ENCODE assay signal across 13 cellular contexts in genomic region chr10:79065853-79066252, GRCh38. TPM values are rescaled to one million over a fixed set of nuclear protein-coding genes. Genes with fewer than 3 reads are reported as not detected.
DNase-seq lines count a peak whose midpoint lies in the region; ATAC-seq and TF ChIP-seq lines count a peak whose summit lies in the region.
"Had no signal": no experiment of that assay in that cellular context is flagged by ENCODE, and none has a peak within 500 bp of the region (broad histone marks: within the 10 kb centered on the region; RNA-seq: fewer than 3 reads in every experiment).

No MANE protein-coding gene starts in this region.

- H3K4me3 Mint-ChIP-seq in activated naive CD4-positive, alpha-beta T cell treated with anti-CD3 and anti-CD28 coated beads, Interleukin-2, amount 10 ng/mL, durations not matched to agents 7 days and 5 days: peak overlapping the region; percentile 70
- H3K4me3 Mint-ChIP-seq in stimulated activated effector memory CD8-positive, alpha-beta T cell treated with anti-CD3 and anti-CD28 coated beads, Interleukin-12 subunit alpha, Interleukin-12 subunit beta, amount 100 ng/mL, for 72 hours: peak overlapping the region; percentile 75

- H3K27me3 Mint-ChIP-seq in activated naive CD4-positive, alpha-beta T cell treated with anti-CD3 and anti-CD28 coated beads, Interleukin-2, amount 10 ng/mL, durations not matched to agents 7 days and 5 days: peaks cover 39% of the 10 kb centered on the region

- peak overlapping the region; percentile 100 for H3K27ac ChIP-seq in RWPE1
- H3K27ac ChIP-seq: HL-60 had no signal

- CTCF ChIA-PET in activated naive CD4-positive, alpha-beta T cell treated with anti-CD3 and anti-CD28 coated beads, Interleukin-2, amount 10 ng/mL, durations not matched to agents 7 days and 5 days (lab: Charles Lee): interaction anchor here (0.6 to 4.1 kb wide), 6 partner anchors 11 to 130 kb away, joined by 3 to 12 read pairs (median 3); no protein-coding TSS in a partner anchor
- CTCF ChIA-PET in RWPE1 (lab: Yijun Ruan, JAX): interaction anchor here (0.7 to 6.1 kb wide), 5 partner anchors 97 to 981 kb away, joined by 3 to 42 read pairs (median 3); no protein-coding TSS in a partner anchor

- ATAC-seq in left colon (no peak), GM18873 (IDR thresholded peaks at IDR 0.05; ENCODE audit: low FRiP score, unreplicated experiment) (no peak), HG02610 (IDR thresholded peaks at IDR 0.05; ENCODE audit: unreplicated experiment) (no peak)
- no peak for ATAC-seq in stimulated activated effector memory CD8-positive, alpha-beta T cell treated with anti-CD3 and anti-CD28 coated beads, Interleukin-12 subunit alpha, Interleukin-12 subunit beta, amount 100 ng/mL, for 72 hours

- H3K9me3 Mint-ChIP-seq in activated naive CD4-positive, alpha-beta T cell treated with anti-CD3 and anti-CD28 coated beads, Interleukin-2, amount 10 ng/mL, durations not matched to agents 7 days and 5 days: no peaks in the 10 kb centered on the region
- no peaks in the 10 kb centered on the region for H3K9me3 Mint-ChIP-seq in stimulated activated effector memory CD8-positive, alpha-beta T cell treated with anti-CD3 and anti-CD28 coated beads, Interleukin-12 subunit alpha, Interleukin-12 subunit beta, amount 100 ng/mL, for 72 hours

- DNase-seq in activated naive CD4-positive, alpha-beta T cell treated with anti-CD3 and anti-CD28 coated beads, Interleukin-2, amount 10 ng/mL, durations not matched to agents 7 days and 5 days: no peak
- no peak for DNase-seq in activated naive CD4-positive, alpha-beta T cell (lab: John Stamatoyannopoulos, UW)
- no peak for DNase-seq in RWPE1 (ENCODE audit: low spot score)
- DNase-seq in left colon: peak; percentile 19 to 21
- no peak for DNase-seq in stimulated activated effector memory CD8-positive, alpha-beta T cell treated with anti-CD3 and anti-CD28 coated beads, Interleukin-12 subunit alpha, Interleukin-12 subunit beta, amount 100 ng/mL, for 72 hours (ENCODE audit: low spot score in 2 of 2)
- no peak for DNase-seq in NCI-H1105 treated with DMSO at 0.1 percent for 48 hours (lab: John Stamatoyannopoulos, UW)
- DNase-seq: DMS 273 treated with DMSO at 0.1 percent for 48 hours, Karpas-422, NCI-H1417 treated with DMSO at 0.1 percent for 48 hours, testis had no signal

- POLR2A ChIA-PET in RWPE1 (lab: Yijun Ruan, JAX; ENCODE audit: low non-redundant PET): no interaction called here

- intact Hi-C loops in left colon (cut with DNase I, micrococcal nuclease): no loop called here

- H3K4me1 Mint-ChIP-seq in activated naive CD4-positive, alpha-beta T cell treated with anti-CD3 and anti-CD28 coated beads, Interleukin-2, amount 10 ng/mL, durations not matched to agents 7 days and 5 days: peaks cover 56% of the 10 kb centered on the region
- peaks cover 40% of the 10 kb centered on the region for H3K4me1 Mint-ChIP-seq in stimulated activated effector memory CD8-positive, alpha-beta T cell treated with anti-CD3 and anti-CD28 coated beads, Interleukin-12 subunit alpha, Interleukin-12 subunit beta, amount 100 ng/mL, for 72 hours

- peaks cover 1% of the 10 kb centered on the region for H3K36me3 Mint-ChIP-seq in activated naive CD4-positive, alpha-beta T cell treated with anti-CD3 and anti-CD28 coated beads, Interleukin-2, amount 10 ng/mL, durations not matched to agents 7 days and 5 days
- peaks cover 6% of the 10 kb centered on the region for H3K36me3 Mint-ChIP-seq in stimulated activated effector memory CD8-positive, alpha-beta T cell treated with anti-CD3 and anti-CD28 coated beads, Interleukin-12 subunit alpha, Interleukin-12 subunit beta, amount 100 ng/mL, for 72 hours

- no peak overlapping the region for H3K27ac Mint-ChIP-seq in activated naive CD4-positive, alpha-beta T cell treated with anti-CD3 and anti-CD28 coated beads, Interleukin-2, amount 10 ng/mL, durations not matched to agents 7 days and 5 days
- H3K27ac Mint-ChIP-seq in stimulated activated effector memory CD8-positive, alpha-beta T cell treated with anti-CD3 and anti-CD28 coated beads, Interleukin-12 subunit alpha, Interleukin-12 subunit beta, amount 100 ng/mL, for 72 hours: peak overlapping the region; percentile 52

- no peak for TF ChIP-seq CTCF in RWPE1 (conservative IDR thresholded peaks at IDR 0.05; ENCODE audit: low read depth)

RNA-seq across cellular contexts. Expression of gene ZMIZ1, which starts 2.9 kb away (rescaled TPM):
- 10 to 100 TPM; 50.7 to 63.9 TPM for total RNA-seq in left colon

Comparison
In these comparisons a context has a peak if more than half of its experiments do, and no peak if none do; other contexts are left out.
1. DNase-seq: peak in left colon (2 of 2); none in activated naive CD4-positive, alpha-beta T cell treated with anti-CD3 and anti-CD28 coated beads, Interleukin-2, amount 10 ng/mL, durations not matched to agents 7 days and 5 days (single experiment), activated naive CD4-positive, alpha-beta T cell (0 of 4), RWPE1 (single experiment), stimulated activated effector memory CD8-positive, alpha-beta T cell treated with anti-CD3 and anti-CD28 coated beads, Interleukin-12 subunit alpha, Interleukin-12 subunit beta, amount 100 ng/mL, for 72 hours (0 of 2) and NCI-H1105 treated with DMSO at 0.1 percent for 48 hours (single experiment).